In the genomic region with DNA sequence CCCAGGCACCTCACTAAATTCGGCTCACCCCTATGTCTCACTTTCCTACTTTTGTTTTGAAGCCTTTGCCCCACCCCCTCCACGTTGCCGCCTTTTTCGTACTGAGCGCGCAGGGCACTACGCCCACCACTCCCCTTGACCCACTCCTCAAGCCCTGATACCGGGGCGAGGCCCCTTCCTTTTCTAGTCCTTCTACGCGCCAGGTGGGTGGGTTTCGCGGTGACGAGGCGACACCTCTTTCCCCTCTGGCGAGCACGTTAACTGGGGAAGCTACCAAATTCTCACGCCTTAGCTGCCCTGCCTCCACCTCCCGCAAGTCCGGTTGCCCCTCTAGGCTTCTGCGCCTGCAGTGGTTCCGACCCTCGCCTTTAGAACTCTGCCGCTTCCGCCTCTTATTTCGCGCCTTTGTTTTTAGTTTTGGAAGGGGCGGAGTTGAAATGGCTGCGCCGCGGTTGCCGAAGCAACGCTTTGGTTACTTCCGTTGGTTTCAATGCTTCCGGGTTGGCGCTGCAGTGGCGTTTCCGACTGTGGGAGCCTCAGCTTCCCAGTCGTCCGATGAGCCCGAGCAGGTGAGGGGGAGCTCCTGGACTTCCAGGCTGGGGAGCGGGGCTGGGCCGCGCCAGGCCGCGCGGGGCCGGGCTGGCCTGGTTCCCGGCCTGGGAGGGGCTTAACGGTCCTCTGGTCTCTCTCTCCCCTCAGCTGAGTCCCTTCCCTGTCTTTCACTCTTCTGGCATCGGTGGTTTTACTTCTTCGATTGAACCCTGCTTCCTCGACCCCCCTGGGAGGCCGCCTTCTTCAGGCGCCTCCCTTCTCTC, we compare ENCODE assay signal across 9 cellular contexts. TPM values are rescaled to one million over a fixed set of nuclear protein-coding genes. Genes with fewer than 3 reads are reported as not detected.
A peak's percentile ranks its signal among the peaks of the same experiment; 100 is the strongest.
DNase-seq lines count a peak whose midpoint lies in the region; ATAC-seq and TF ChIP-seq lines count a peak whose summit lies in the region.
"Had no signal": no experiment of that assay in that cellular context is flagged by ENCODE, and none has a peak within 500 bp of the region (broad histone marks: within the 10 kb centered on the region; RNA-seq: fewer than 3 reads in every experiment).

A gene with protein sequence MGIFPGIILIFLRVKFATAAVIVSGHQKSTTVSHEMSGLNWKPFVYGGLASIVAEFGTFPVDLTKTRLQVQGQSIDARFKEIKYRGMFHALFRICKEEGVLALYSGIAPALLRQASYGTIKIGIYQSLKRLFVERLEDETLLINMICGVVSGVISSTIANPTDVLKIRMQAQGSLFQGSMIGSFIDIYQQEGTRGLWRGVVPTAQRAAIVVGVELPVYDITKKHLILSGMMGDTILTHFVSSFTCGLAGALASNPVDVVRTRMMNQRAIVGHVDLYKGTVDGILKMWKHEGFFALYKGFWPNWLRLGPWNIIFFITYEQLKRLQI (plus strand): TSS at position 512 of the 815 bp plus-strand sequence. CDS start 360 bp downstream, outside the sequence.

- H3K9ac ChIP-seq in BLaER1 treated with 17β-estradiol and CSF1 and Interleukin-3, amounts not matched to agents 10 nM and 100 nM = peak within 1 kb of the TSS; percentile 73 to 82 (median 80)

- H3K4me2 ChIP-seq in BLaER1 treated with 17β-estradiol and CSF1 and Interleukin-3, amounts not matched to agents 10 nM and 100 nM = peak within 1 kb of the TSS; percentile 62 to 83 (median 76)

- H3K4me1 ChIP-seq in BLaER1 treated with 17β-estradiol and CSF1 and Interleukin-3, amounts not matched to agents 10 nM and 100 nM = peaks cover 0 to 12% (median 9%) of the 10 kb centered on the region in 10 experiments; a peak in 8 of 20 replicates

- peak; percentile 1 for DNase-seq in GM19240 (ENCODE audit: insufficient read length, low spot score)
- DNase-seq in NCI-H524 treated with DMSO at 0.1 percent for 48 hours (lab: John Stamatoyannopoulos, UW) = peak; percentile 61
- DNase-seq in activated CD4-positive, alpha-beta T cell treated with anti-CD3 and anti-CD28 coated beads for 48 hours = peak; percentile 75
- peak; percentile 80 for DNase-seq in coronary artery (ENCODE audit: low spot score)
- DNase-seq in left lobe of liver (ENCODE audit: low spot score) = peak; percentile 74
- DNase-seq in stimulated activated CD4-positive, alpha-beta T cell treated with anti-CD3 and anti-CD28 coated beads, Interleukin-4, amount 100 ng/mL, for 1 hour = peak; percentile 63

- peak within 1 kb of the TSS; percentile 62 to 77 (median 73) for H3K4me3 ChIP-seq in BLaER1 treated with 17β-estradiol and CSF1 and Interleukin-3, amounts not matched to agents 10 nM and 100 nM
- peak within 1 kb of the TSS; percentile 73 for H3K4me3 ChIP-seq in coronary artery

- TF ChIP-seq CTCF in coronary artery (IDR thresholded peaks at IDR 0.05) = no peak

- peak; percentile 99 for ATAC-seq in HG03442 (IDR thresholded peaks at IDR 0.05; ENCODE audit: unreplicated experiment)
- peak; percentile 99 for ATAC-seq in left lobe of liver

- no peaks in the 10 kb centered on the region for H3K36me3 ChIP-seq in BLaER1 treated with 17β-estradiol and CSF1 and Interleukin-3, amounts not matched to agents 10 nM and 100 nM

- no peaks in the 10 kb centered on the region for H4K20me1 ChIP-seq in BLaER1 treated with 17β-estradiol and CSF1 and Interleukin-3, amounts not matched to agents 10 nM and 100 nM

- H3K27ac ChIP-seq in BLaER1 treated with 17β-estradiol and CSF1 and Interleukin-3, amounts not matched to agents 10 nM and 100 nM = peak within 1 kb of the TSS; percentile 51 to 85 (median 78); a peak in 21 of 22 replicates
- H3K27ac ChIP-seq in coronary artery = peak within 1 kb of the TSS in 1 of 2 donors; percentile 13
- H3K27ac ChIP-seq: epithelial cell of prostate had no signal

- peaks cover 0 to 5% (median 0%) of the 10 kb centered on the region in 11 experiments; a peak in 1 of 22 replicates for H3K9me3 ChIP-seq in BLaER1 treated with 17β-estradiol and CSF1 and Interleukin-3, amounts not matched to agents 10 nM and 100 nM (replicated peaks in 1 of 11)

- H3K27me3 ChIP-seq in BLaER1 treated with 17β-estradiol and CSF1 and Interleukin-3, amounts not matched to agents 10 nM and 100 nM = peaks cover 70 to 98% (median 94%) of the 10 kb centered on the region in 11 experiments

RNA-seq across cellular contexts. Expression of the gene that starts here (rescaled TPM):
- total RNA-seq in left lobe of liver = 2.3 TPM

Comparison
In these comparisons a context has a peak if more than half of its experiments do, and no peak if none do; other contexts are left out.
1. DNase-seq: peak in every context shown above with its lines; median percentile 80 in coronary artery; 75 in activated CD4-positive, alpha-beta T cell treated with anti-CD3 and anti-CD28 coated beads for 48 hours; 74 in left lobe of liver; 63 in stimulated activated CD4-positive, alpha-beta T cell treated with anti-CD3 and anti-CD28 coated beads, Interleukin-4, amount 100 ng/mL, for 1 hour; 61 in NCI-H524 treated with DMSO at 0.1 percent for 48 hours; 1 in GM19240.